Comparison of ENCODE assay signal across 19 cellular contexts in the genomic region with DNA sequence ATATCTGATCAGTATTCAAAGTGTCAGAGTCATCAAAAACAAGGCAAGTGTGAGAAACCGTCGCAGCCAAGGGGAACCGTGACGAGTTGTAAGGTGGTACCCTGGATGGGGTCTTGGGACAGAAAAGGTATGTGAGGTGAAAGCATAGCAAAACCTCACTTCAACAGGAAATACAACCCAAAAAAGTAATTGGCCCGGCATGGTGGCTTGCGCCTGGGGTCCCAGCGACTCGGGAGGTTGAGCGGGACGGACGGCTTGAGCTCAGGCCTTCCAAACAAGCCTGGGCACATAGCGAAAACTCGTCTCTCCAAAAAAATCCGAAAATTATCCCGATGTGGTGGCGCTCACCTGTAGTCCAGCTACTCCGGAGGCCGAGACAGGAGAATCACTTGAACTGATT. TPM values are rescaled to one million over a fixed set of nuclear protein-coding genes. Genes with fewer than 3 reads are reported as not detected.
"Had no signal": no experiment of that assay in that cellular context is flagged by ENCODE, and none has a peak within 500 bp of the region (broad histone marks: within the 10 kb centered on the region; RNA-seq: fewer than 3 reads in every experiment).

No MANE protein-coding gene starts in this region.

RNA-seq across cellular contexts. Expression of gene PRR20A, which starts 0.9 kb away (rescaled TPM):
- total RNA-seq: activated naive CD4-positive, alpha-beta T cell treated with anti-CD3 and anti-CD28 coated beads for 36 hours; activated naive CD4-positive, alpha-beta T cell treated with anti-CD3 and anti-CD28 coated beads, Interleukin-2, amount 50 U/mL, for 72 hours; activated naive CD8-positive, alpha-beta T cell treated with anti-CD3 and anti-CD28 coated beads for 36 hours; activated naive CD8-positive, alpha-beta T cell treated with anti-CD3 and anti-CD28 coated beads, Interleukin-2, amount 10 ng/mL, durations not matched to agents 7 days and 5 days; activated T-cell treated with anti-CD3 and anti-CD28 coated beads, Interleukin-2, amount 50 U/mL, for 4 hours; activated T-cell treated with anti-CD3 and anti-CD28 coated beads, Interleukin-2, amount 50 U/mL, for 72 hours; activated T-helper 1 cell treated with anti-CD3 and anti-CD28 coated beads, Interleukin-12 subunit alpha, Interleukin-12 subunit beta, Interleukin-2, Interleukin-4 antibody, amounts not matched to agents 30 ng/mL and 10 ng/mL and 1 ng/mL, durations not matched to agents 14 hours and 24 hours and 36 hours; activated T-helper 17 cell treated with anti-CD3 and anti-CD28 coated beads, Interleukin-2, amount 50 U/mL, for 72 hours; activated T-helper 2 cell treated with anti-CD3 and anti-CD28 coated beads, Interferon-gamma antibody, Interleukin-2, Interleukin-4, amounts not matched to agents 10 μg/mL and 5 μg/mL and 100 μg/mL, durations not matched to agents 14 hours and 24 hours and 36 hours; adrenal gland; aorta; ascending aorta; astrocyte; body of pancreas; breast epithelium; bronchial epithelial cell; cardiac muscle cell; cardiac septum; cerebellum had no signal

RNA-seq across cellular contexts. Expression of gene PRR20B, which starts 7.5 kb away (rescaled TPM):
- total RNA-seq: activated naive CD4-positive, alpha-beta T cell treated with anti-CD3 and anti-CD28 coated beads for 36 hours; activated naive CD4-positive, alpha-beta T cell treated with anti-CD3 and anti-CD28 coated beads, Interleukin-2, amount 50 U/mL, for 72 hours; activated naive CD8-positive, alpha-beta T cell treated with anti-CD3 and anti-CD28 coated beads for 36 hours; activated naive CD8-positive, alpha-beta T cell treated with anti-CD3 and anti-CD28 coated beads, Interleukin-2, amount 10 ng/mL, durations not matched to agents 7 days and 5 days; activated T-cell treated with anti-CD3 and anti-CD28 coated beads, Interleukin-2, amount 50 U/mL, for 4 hours; activated T-cell treated with anti-CD3 and anti-CD28 coated beads, Interleukin-2, amount 50 U/mL, for 72 hours; activated T-helper 1 cell treated with anti-CD3 and anti-CD28 coated beads, Interleukin-12 subunit alpha, Interleukin-12 subunit beta, Interleukin-2, Interleukin-4 antibody, amounts not matched to agents 30 ng/mL and 10 ng/mL and 1 ng/mL, durations not matched to agents 14 hours and 24 hours and 36 hours; activated T-helper 17 cell treated with anti-CD3 and anti-CD28 coated beads, Interleukin-2, amount 50 U/mL, for 72 hours; activated T-helper 2 cell treated with anti-CD3 and anti-CD28 coated beads, Interferon-gamma antibody, Interleukin-2, Interleukin-4, amounts not matched to agents 10 μg/mL and 5 μg/mL and 100 μg/mL, durations not matched to agents 14 hours and 24 hours and 36 hours; adrenal gland; aorta; ascending aorta; astrocyte; body of pancreas; breast epithelium; bronchial epithelial cell; cardiac muscle cell; cardiac septum; cerebellum had no signal

RNA-seq across cellular contexts. Expression of gene PRR20C, which starts 14.1 kb away (rescaled TPM):
- total RNA-seq: activated naive CD4-positive, alpha-beta T cell treated with anti-CD3 and anti-CD28 coated beads for 36 hours; activated naive CD4-positive, alpha-beta T cell treated with anti-CD3 and anti-CD28 coated beads, Interleukin-2, amount 50 U/mL, for 72 hours; activated naive CD8-positive, alpha-beta T cell treated with anti-CD3 and anti-CD28 coated beads for 36 hours; activated naive CD8-positive, alpha-beta T cell treated with anti-CD3 and anti-CD28 coated beads, Interleukin-2, amount 10 ng/mL, durations not matched to agents 7 days and 5 days; activated T-cell treated with anti-CD3 and anti-CD28 coated beads, Interleukin-2, amount 50 U/mL, for 4 hours; activated T-cell treated with anti-CD3 and anti-CD28 coated beads, Interleukin-2, amount 50 U/mL, for 72 hours; activated T-helper 1 cell treated with anti-CD3 and anti-CD28 coated beads, Interleukin-12 subunit alpha, Interleukin-12 subunit beta, Interleukin-2, Interleukin-4 antibody, amounts not matched to agents 30 ng/mL and 10 ng/mL and 1 ng/mL, durations not matched to agents 14 hours and 24 hours and 36 hours; activated T-helper 17 cell treated with anti-CD3 and anti-CD28 coated beads, Interleukin-2, amount 50 U/mL, for 72 hours; activated T-helper 2 cell treated with anti-CD3 and anti-CD28 coated beads, Interferon-gamma antibody, Interleukin-2, Interleukin-4, amounts not matched to agents 10 μg/mL and 5 μg/mL and 100 μg/mL, durations not matched to agents 14 hours and 24 hours and 36 hours; adrenal gland; aorta; ascending aorta; astrocyte; body of pancreas; breast epithelium; bronchial epithelial cell; cardiac muscle cell; cardiac septum; cerebellum had no signal

RNA-seq across cellular contexts. Expression of gene PRR20D, which starts 20.7 kb away (rescaled TPM):
- total RNA-seq: activated naive CD4-positive, alpha-beta T cell treated with anti-CD3 and anti-CD28 coated beads for 36 hours; activated naive CD4-positive, alpha-beta T cell treated with anti-CD3 and anti-CD28 coated beads, Interleukin-2, amount 50 U/mL, for 72 hours; activated naive CD8-positive, alpha-beta T cell treated with anti-CD3 and anti-CD28 coated beads for 36 hours; activated naive CD8-positive, alpha-beta T cell treated with anti-CD3 and anti-CD28 coated beads, Interleukin-2, amount 10 ng/mL, durations not matched to agents 7 days and 5 days; activated T-cell treated with anti-CD3 and anti-CD28 coated beads, Interleukin-2, amount 50 U/mL, for 4 hours; activated T-cell treated with anti-CD3 and anti-CD28 coated beads, Interleukin-2, amount 50 U/mL, for 72 hours; activated T-helper 1 cell treated with anti-CD3 and anti-CD28 coated beads, Interleukin-12 subunit alpha, Interleukin-12 subunit beta, Interleukin-2, Interleukin-4 antibody, amounts not matched to agents 30 ng/mL and 10 ng/mL and 1 ng/mL, durations not matched to agents 14 hours and 24 hours and 36 hours; activated T-helper 17 cell treated with anti-CD3 and anti-CD28 coated beads, Interleukin-2, amount 50 U/mL, for 72 hours; activated T-helper 2 cell treated with anti-CD3 and anti-CD28 coated beads, Interferon-gamma antibody, Interleukin-2, Interleukin-4, amounts not matched to agents 10 μg/mL and 5 μg/mL and 100 μg/mL, durations not matched to agents 14 hours and 24 hours and 36 hours; adrenal gland; aorta; ascending aorta; astrocyte; body of pancreas; breast epithelium; bronchial epithelial cell; cardiac muscle cell; cardiac septum; cerebellum had no signal

RNA-seq across cellular contexts. Expression of gene PRR20E, which starts 27.2 kb away (rescaled TPM):
- total RNA-seq: activated naive CD4-positive, alpha-beta T cell treated with anti-CD3 and anti-CD28 coated beads for 36 hours; activated naive CD4-positive, alpha-beta T cell treated with anti-CD3 and anti-CD28 coated beads, Interleukin-2, amount 50 U/mL, for 72 hours; activated naive CD8-positive, alpha-beta T cell treated with anti-CD3 and anti-CD28 coated beads for 36 hours; activated naive CD8-positive, alpha-beta T cell treated with anti-CD3 and anti-CD28 coated beads, Interleukin-2, amount 10 ng/mL, durations not matched to agents 7 days and 5 days; activated T-cell treated with anti-CD3 and anti-CD28 coated beads, Interleukin-2, amount 50 U/mL, for 4 hours; activated T-cell treated with anti-CD3 and anti-CD28 coated beads, Interleukin-2, amount 50 U/mL, for 72 hours; activated T-helper 1 cell treated with anti-CD3 and anti-CD28 coated beads, Interleukin-12 subunit alpha, Interleukin-12 subunit beta, Interleukin-2, Interleukin-4 antibody, amounts not matched to agents 30 ng/mL and 10 ng/mL and 1 ng/mL, durations not matched to agents 14 hours and 24 hours and 36 hours; activated T-helper 17 cell treated with anti-CD3 and anti-CD28 coated beads, Interleukin-2, amount 50 U/mL, for 72 hours; activated T-helper 2 cell treated with anti-CD3 and anti-CD28 coated beads, Interferon-gamma antibody, Interleukin-2, Interleukin-4, amounts not matched to agents 10 μg/mL and 5 μg/mL and 100 μg/mL, durations not matched to agents 14 hours and 24 hours and 36 hours; adrenal gland; aorta; ascending aorta; astrocyte; body of pancreas; breast epithelium; bronchial epithelial cell; cardiac muscle cell; cardiac septum; cerebellum had no signal
